ENCODE assay signal across 10 cellular contexts in genomic region chr5:57450991-57451876, GRCh38. TPM values are rescaled to one million over a fixed set of nuclear protein-coding genes. Genes with fewer than 3 reads are reported as not detected.
DNase-seq lines count a peak whose midpoint lies in the region; ATAC-seq and TF ChIP-seq lines count a peak whose summit lies in the region.
"Had no signal": no experiment of that assay in that cellular context is flagged by ENCODE, and none has a peak within 500 bp of the region (broad histone marks: within the 10 kb centered on the region; RNA-seq: fewer than 3 reads in every experiment).

No MANE protein-coding gene starts in this region.

- H3K4me3 Mint-ChIP-seq in T-helper 17 cell = no peak overlapping the region
- H3K4me3 Mint-ChIP-seq: T-helper 1 cell treated with Interleukin-12 subunit alpha and Interleukin-12 subunit beta and Interleukin-4 antibody, amounts not matched to agents 30 μg/mL and 1 μg/mL, for 36 hours had no signal

- peaks cover 8% of the 10 kb centered on the region for H3K4me1 Mint-ChIP-seq in T-helper 17 cell

- H3K79me2 ChIP-seq in mammary epithelial cell (ENCODE audit: insufficient read depth, low read length) = no peaks in the 10 kb centered on the region

- DNase-seq in breast epithelium (ENCODE audit: low spot score in 2 of 2) (no peak), mammary epithelial cell (no peak), T-helper 17 cell (no peak), globus pallidus (ENCODE audit: low spot score) (peak; percentile 4), transverse colon (no peak), caudate nucleus (lab: John Stamatoyannopoulos, UW) (no peak)
- DNase-seq in activated T-cell treated with anti-CD3 and anti-CD28 coated beads, Interleukin-2, amount 50 U/mL, for 48 hours = no peak

- H3K4me1 ChIP-seq in breast epithelium = peaks cover 0 to 5% of the 10 kb centered on the region in 2 donors
- H3K4me1 ChIP-seq in mammary epithelial cell (ENCODE audit: insufficient read depth, low read length) = no peaks in the 10 kb centered on the region
- H3K4me1 ChIP-seq in transverse colon = peaks cover 2 to 34% (median 5%) of the 10 kb centered on the region in 4 donors

- 47% methylated on average over 4 of the region's 4 CpGs for WGBS in mammary epithelial cell (ENCODE audit: low coverage, missing lambda C conversion rate)
- 38 to 58% methylated on average over 2 to 4 of the region's 4 CpGs for WGBS in transverse colon (ENCODE audit: low coverage in 1 of 2), 2 donors

- CTCF ChIA-PET in mammary epithelial cell (lab: Charles Lee; ENCODE audit: low non-redundant PET) = no interaction called here

- no peak overlapping the region for H3K9ac ChIP-seq in mammary epithelial cell (ENCODE audit: insufficient read depth, low read length)

- no peaks in the 10 kb centered on the region for H3K36me3 ChIP-seq in breast epithelium
- H3K36me3 ChIP-seq in mammary epithelial cell (ENCODE audit: insufficient read depth, low read length) = no peaks in the 10 kb centered on the region
- H3K36me3 ChIP-seq in transverse colon = no peaks in the 10 kb centered on the region
- H3K36me3 ChIP-seq: neutrophil had no signal

- ATAC-seq in T-helper 17 cell = no peak
- no peak for ATAC-seq in HG02970 (IDR thresholded peaks at IDR 0.05; ENCODE audit: low FRiP score, unreplicated experiment)

- H3K4me2 ChIP-seq in mammary epithelial cell (ENCODE audit: insufficient read depth, low read depth, low read length) = no peak overlapping the region

- no peaks in the 10 kb centered on the region for H3K36me3 Mint-ChIP-seq in T-helper 17 cell (ENCODE audit: low read depth)

- no peak for TF ChIP-seq POLR2A in breast epithelium (IDR thresholded peaks at IDR 0.05)
- TF ChIP-seq POLR2A in transverse colon (IDR thresholded peaks at IDR 0.05) = no peak

- no peak overlapping the region for H2AFZ ChIP-seq in mammary epithelial cell (ENCODE audit: low read depth, low read length)

- peak overlapping the region; percentile 9 for H3K27ac Mint-ChIP-seq in T-helper 17 cell
- H3K27ac Mint-ChIP-seq: T-helper 1 cell treated with Interleukin-12 subunit alpha and Interleukin-12 subunit beta and Interleukin-4 antibody, amounts not matched to agents 30 μg/mL and 1 μg/mL, for 36 hours had no signal

- peaks cover 5% of the 10 kb centered on the region for H3K27me3 Mint-ChIP-seq in T-helper 17 cell

- intact Hi-C loops in breast epithelium (cut with DNase I; ENCODE audit: low total_unique reads) (no loop called here), mammary epithelial cell (cut with micrococcal nuclease) (no loop called here), transverse colon (cut with DNase I; ENCODE audit: low total_unique reads) (no loop called here)

- no peaks in the 10 kb centered on the region for H4K20me1 ChIP-seq in mammary epithelial cell (ENCODE audit: insufficient read depth, low read length)

- no peak for TF ChIP-seq CTCF in breast epithelium (IDR thresholded peaks at IDR 0.05)
- no peak for TF ChIP-seq CTCF in mammary epithelial cell (conservative IDR thresholded peaks at IDR 0.05 in 1 of 2, IDR thresholded peaks at IDR 0.05 in 1 of 2; ENCODE audit: extremely low read depth in 1 of 2, insufficient read depth in 1 of 2, low read depth in 1 of 2, low read length in 2 of 2)
- TF ChIP-seq CTCF in transverse colon (IDR thresholded peaks at IDR 0.05) = no peak

- dilution Hi-C loops in mammary epithelial cell (cut with HindIII; ENCODE audit: low sequenced_read_pairs) = no loop called here

- H3K9me3 ChIP-seq in breast epithelium (no peaks in the 10 kb centered on the region), mammary epithelial cell (replicated peaks; ENCODE audit: insufficient read depth, low read length) (no peaks in the 10 kb centered on the region), T-helper 17 cell (ENCODE audit: control insufficient read depth, low read length, poor library complexity, severe bottlenecking) (no peaks in the 10 kb centered on the region), transverse colon (no peaks in the 10 kb centered on the region)
- H3K9me3 ChIP-seq: neutrophil had no signal

- H3K27ac ChIP-seq in breast epithelium (peak overlapping the region; percentile 17 to 79), mammary epithelial cell (ENCODE audit: insufficient read depth, low read depth, low read length) (no peak overlapping the region), transverse colon (peak overlapping the region in 3 of 4 donors; percentile 47 to 61 (median 60)), caudate nucleus (ENCODE audit: low read depth, low read length) (no peak overlapping the region)
- H3K27ac ChIP-seq: neutrophil had no signal

- H3K27me3 ChIP-seq in breast epithelium = no peaks in the 10 kb centered on the region
- no peaks in the 10 kb centered on the region for H3K27me3 ChIP-seq in mammary epithelial cell (ENCODE audit: insufficient read depth, low read length)
- H3K27me3 ChIP-seq in transverse colon = no peaks in the 10 kb centered on the region
- H3K27me3 ChIP-seq: neutrophil had no signal

- H3K4me3 ChIP-seq in breast epithelium (no peak overlapping the region), mammary epithelial cell (replicated peaks in 1 of 3; ENCODE audit: insufficient read depth in 1 of 3, low read depth in 2 of 3, low read length in 3 of 3) (no peak overlapping the region), transverse colon (no peak overlapping the region)

- no peak for TF ChIP-seq EP300 in transverse colon (IDR thresholded peaks at IDR 0.05; ENCODE audit: low read depth)

- in situ Hi-C loops in mammary epithelial cell (cut with MboI; ENCODE audit: low sequenced_read_pairs in 2 of 2) (no loop called here), transverse colon (cut with MboI; ENCODE audit: low pct_ligation_motif_present in 1 of 4, low pct_unique_long_range_greater_than_20kb in 1 of 4, low sequenced_read_pairs in 3 of 4) (no loop called here)

- no TSS peak for BruUV-seq in mammary epithelial cell (replicated peaks; lab: Mats Ljungman, UMichigan)

RNA-seq across cellular contexts. Expression of gene ACTBL2, which starts 31.4 kb away (rescaled TPM):
- 1 to 10 TPM in 1 of 3 donors, not detected in 2; 1.2 TPM for total RNA-seq in breast epithelium
- under 1 TPM; 0.16 to 0.50 TPM for total RNA-seq in mammary epithelial cell
- polyA plus RNA-seq in mammary epithelial cell = 0.10 TPM
- not detected for polyA minus RNA-seq in mammary epithelial cell
- not detected for total RNA-seq in T-helper 17 cell
- total RNA-seq in transverse colon = not detected

Comparison
In these comparisons a context has a peak if more than half of its experiments do, and no peak if none do; other contexts are left out.
1. H3K27ac ChIP-seq: peak in breast epithelium (2 of 2) and transverse colon (3 of 4); none in mammary epithelial cell (single experiment) and caudate nucleus (single experiment).